14 cellular contexts compared by ENCODE assay signal in genomic region chr13:32535748-32536147, GRCh38. TPM values are rescaled to one million over a fixed set of nuclear protein-coding genes. Genes with fewer than 3 reads are reported as not detected.
DNase-seq lines count a peak whose midpoint lies in the region; ATAC-seq and TF ChIP-seq lines count a peak whose summit lies in the region.
"Had no signal": no experiment of that assay in that cellular context is flagged by ENCODE, and none has a peak within 500 bp of the region (broad histone marks: within the 10 kb centered on the region; RNA-seq: fewer than 3 reads in every experiment).

No MANE protein-coding gene starts in this region.

- H3K36me3 Mint-ChIP-seq in activated naive CD4-positive, alpha-beta T cell treated with anti-CD3 and anti-CD28 coated beads, Interleukin-2, amount 50 U/mL, for 72 hours = peaks cover 47 to 51% of the 10 kb centered on the region in 2 donors
- peaks cover 48% of the 10 kb centered on the region for H3K36me3 Mint-ChIP-seq in activated naive CD4-positive, alpha-beta T cell treated with anti-CD3 and anti-CD28 coated beads, Interleukin-2, amount 10 ng/mL, durations not matched to agents 7 days and 5 days
- H3K36me3 Mint-ChIP-seq in effector memory CD8-positive, alpha-beta T cell (ENCODE audit: insufficient read depth) = peaks cover 60% of the 10 kb centered on the region

- CTCF ChIA-PET in activated naive CD4-positive, alpha-beta T cell treated with anti-CD3 and anti-CD28 coated beads, Interleukin-2, amount 10 ng/mL, durations not matched to agents 7 days and 5 days (lab: Charles Lee) = no interaction called here
- CTCF ChIA-PET in PC-9 (lab: Charles Lee) = no interaction called here

- H3K36me3 ChIP-seq in PC-9 (ENCODE audit: low read depth) = peaks cover 37% of the 10 kb centered on the region
- peaks cover 7 to 12% (median 11%) of the 10 kb centered on the region in 3 donors for H3K36me3 ChIP-seq in skeletal muscle tissue (ENCODE audit: control insufficient read depth in 3 of 3, insufficient read depth in 3 of 3, low read length in 3 of 3)

- peaks cover 70% of the 10 kb centered on the region for H3K4me1 Mint-ChIP-seq in activated naive CD4-positive, alpha-beta T cell treated with anti-CD3 and anti-CD28 coated beads, Interleukin-2, amount 10 ng/mL, durations not matched to agents 7 days and 5 days
- peaks cover 51 to 70% of the 10 kb centered on the region in 2 donors for H3K4me1 Mint-ChIP-seq in effector memory CD8-positive, alpha-beta T cell (ENCODE audit: low read depth in 2 of 2)

- H3K27me3 ChIP-seq in PC-9 (ENCODE audit: insufficient read depth, low read depth) (no peaks in the 10 kb centered on the region), skeletal muscle tissue (ENCODE audit: control insufficient read depth in 3 of 3, insufficient read depth in 3 of 3, low read length in 3 of 3) (no peaks in the 10 kb centered on the region)

- peaks cover 20% of the 10 kb centered on the region for H4K20me1 ChIP-seq in PC-9 (ENCODE audit: insufficient read depth)

- peak overlapping the region; percentile 11 to 99 for H3K27ac Mint-ChIP-seq in activated naive CD4-positive, alpha-beta T cell treated with anti-CD3 and anti-CD28 coated beads, Interleukin-2, amount 50 U/mL, for 72 hours
- H3K27ac Mint-ChIP-seq in activated naive CD4-positive, alpha-beta T cell treated with anti-CD3 and anti-CD28 coated beads, Interleukin-2, amount 10 ng/mL, durations not matched to agents 7 days and 5 days = no peak overlapping the region
- H3K27ac Mint-ChIP-seq in effector memory CD8-positive, alpha-beta T cell = peak overlapping the region; percentile 1 to 68
- H3K27ac Mint-ChIP-seq: H9 had no signal

- POLR2A ChIA-PET in PC-9 (lab: Charles Lee; ENCODE audit: unreplicated experiment) = no interaction called here

- H3K4me3 Mint-ChIP-seq in activated naive CD4-positive, alpha-beta T cell treated with anti-CD3 and anti-CD28 coated beads, Interleukin-2, amount 10 ng/mL, durations not matched to agents 7 days and 5 days = no peak overlapping the region
- peak overlapping the region; percentile 11 to 82 for H3K4me3 Mint-ChIP-seq in effector memory CD8-positive, alpha-beta T cell
- H3K4me3 Mint-ChIP-seq: H9 had no signal

- peaks cover 77% of the 10 kb centered on the region for H3K79me2 ChIP-seq in PC-9 (ENCODE audit: low read depth)

- DNase-seq in activated naive CD4-positive, alpha-beta T cell treated with anti-CD3 and anti-CD28 coated beads, Interleukin-2, amount 50 U/mL, for 72 hours (ENCODE audit: low spot score in 2 of 2) = no peak
- DNase-seq in activated naive CD4-positive, alpha-beta T cell treated with anti-CD3 and anti-CD28 coated beads, Interleukin-2, amount 10 ng/mL, durations not matched to agents 7 days and 5 days = no peak
- no peak for DNase-seq in PC-9
- DNase-seq in effector memory CD8-positive, alpha-beta T cell = no peak
- DNase-seq in NCI-H2081 treated with DMSO at 0.1 percent for 48 hours (lab: John Stamatoyannopoulos, UW) = no peak
- DNase-seq in NCI-H69 (lab: John Stamatoyannopoulos, UW) = no peak
- DNase-seq: H9, KBM-7, NCI-H1417 treated with DMSO at 0.1 percent for 48 hours, NCI-H345, SK-N-SH had no signal

- intact Hi-C loops in PC-9 (cut with micrococcal nuclease; ENCODE audit: unreplicated experiment) = loop anchor here (5.0 to 10.0 kb wide), 2 partner anchors 108 to 221 kb away; partner anchors contain the start of genes BRCA2, N4BP2L1 and ZAR1L

- peaks cover 35% of the 10 kb centered on the region for H3K4me1 ChIP-seq in PC-9 (replicated peaks; ENCODE audit: insufficient read depth)
- peaks cover 23 to 41% (median 24%) of the 10 kb centered on the region in 3 donors for H3K4me1 ChIP-seq in skeletal muscle tissue (ENCODE audit: control insufficient read depth in 3 of 3, insufficient read depth in 3 of 3, low read length in 3 of 3)

- peaks cover 0 to 3% of the 10 kb centered on the region in 2 donors for H3K9me3 Mint-ChIP-seq in activated naive CD4-positive, alpha-beta T cell treated with anti-CD3 and anti-CD28 coated beads, Interleukin-2, amount 50 U/mL, for 72 hours
- no peaks in the 10 kb centered on the region for H3K9me3 Mint-ChIP-seq in activated naive CD4-positive, alpha-beta T cell treated with anti-CD3 and anti-CD28 coated beads, Interleukin-2, amount 10 ng/mL, durations not matched to agents 7 days and 5 days
- H3K9me3 Mint-ChIP-seq in effector memory CD8-positive, alpha-beta T cell = no peaks in the 10 kb centered on the region
- H3K9me3 Mint-ChIP-seq: H9 had no signal

- no peaks in the 10 kb centered on the region for H3F3A ChIP-seq in PC-9 (ENCODE audit: insufficient read depth, low read depth)

- BruUV-seq in PC-9 (replicated peaks; lab: Mats Ljungman, UMichigan) = no TSS peak

- H2AFZ ChIP-seq in PC-9 = no peak overlapping the region

- H3K4me2 ChIP-seq in PC-9 = peak overlapping the region; percentile 15; the same call in 1 of the 2 replicates
- H3K4me2 ChIP-seq: SK-N-SH had no signal

- no peak for ATAC-seq in activated naive CD4-positive, alpha-beta T cell treated with anti-CD3 and anti-CD28 coated beads, Interleukin-2, amount 50 U/mL, for 72 hours
- ATAC-seq in effector memory CD8-positive, alpha-beta T cell (replicated peaks) = no peak
- ATAC-seq in GM19023 (IDR thresholded peaks at IDR 0.05; ENCODE audit: unreplicated experiment) = no peak

- no peaks in the 10 kb centered on the region for H3K27me3 Mint-ChIP-seq in activated naive CD4-positive, alpha-beta T cell treated with anti-CD3 and anti-CD28 coated beads, Interleukin-2, amount 10 ng/mL, durations not matched to agents 7 days and 5 days
- H3K27me3 Mint-ChIP-seq in effector memory CD8-positive, alpha-beta T cell = no peaks in the 10 kb centered on the region

- no peak overlapping the region for H3K27ac ChIP-seq in PC-9
- H3K27ac ChIP-seq in skeletal muscle tissue (ENCODE audit: low read depth, low read length) = peak overlapping the region; percentile 88
- H3K27ac ChIP-seq: VCaP had no signal

- H3K9me3 ChIP-seq in PC-9 (ENCODE audit: insufficient read depth, low read depth) (no peaks in the 10 kb centered on the region), skeletal muscle tissue (ENCODE audit: control insufficient read depth in 3 of 3, low read length in 3 of 3) (no peaks in the 10 kb centered on the region)
- H3K9me3 ChIP-seq: SK-N-SH had no signal

- H3K9ac ChIP-seq in skeletal muscle tissue (ENCODE audit: low read depth in 1 of 3, low read length in 3 of 3) = peak overlapping the region in 2 of 3 donors; percentile 48 to 62
- H3K9ac ChIP-seq: SK-N-SH had no signal

- no peak for TF ChIP-seq CTCF in PC-9 (conservative IDR thresholded peaks at IDR 0.05)

- no peaks in the 10 kb centered on the region; the same call in 1 of the 2 replicates for H3K9me2 ChIP-seq in PC-9 (ENCODE audit: insufficient read depth)
- H3K9me2 ChIP-seq: SK-N-SH had no signal

- H3K4me3 ChIP-seq in PC-9 = no peak overlapping the region
- H3K4me3 ChIP-seq in skeletal muscle tissue (ENCODE audit: low read length in 3 of 3) = peak overlapping the region; percentile 14 to 51 (median 24)

RNA-seq across cellular contexts. Expression of gene N4BP2L2, which starts 2.8 kb away (rescaled TPM):
- 100 to 1,000 TPM in 1 of 2 donors, 10 to 100 TPM in 1; 82.1 to 107 TPM for total RNA-seq in activated naive CD4-positive, alpha-beta T cell treated with anti-CD3 and anti-CD28 coated beads, Interleukin-2, amount 50 U/mL, for 72 hours
- total RNA-seq in PC-9 (2021) = 63.0 and 81.3 TPM in 2 replicates
- total RNA-seq in skeletal muscle tissue = 135 TPM

RNA-seq across cellular contexts. Expression of gene PDS5B, which starts 50.5 kb away (rescaled TPM):
- total RNA-seq in activated naive CD4-positive, alpha-beta T cell treated with anti-CD3 and anti-CD28 coated beads, Interleukin-2, amount 50 U/mL, for 72 hours = 10 to 100 TPM; 53.1 to 62.9 TPM
- total RNA-seq in PC-9 (2021) = 37.1 and 37.6 TPM in 2 replicates
- total RNA-seq in skeletal muscle tissue = 58.5 TPM
